1 cellular context compared by ENCODE assay signal in genomic region chr2:48343571-48344440, GRCh38.
A peak's percentile ranks its signal among the peaks of the same experiment; 100 is the strongest.
TF ChIP-seq lines count a peak whose summit lies in the region.

No MANE protein-coding gene starts in this region.

TF ChIP-seq in HepG2, 621 proteins besides CTCF, POLR2A, EP300 and RAD21 (continued from another document and continues in another):
- TF ChIP-seq, protein P1, sequence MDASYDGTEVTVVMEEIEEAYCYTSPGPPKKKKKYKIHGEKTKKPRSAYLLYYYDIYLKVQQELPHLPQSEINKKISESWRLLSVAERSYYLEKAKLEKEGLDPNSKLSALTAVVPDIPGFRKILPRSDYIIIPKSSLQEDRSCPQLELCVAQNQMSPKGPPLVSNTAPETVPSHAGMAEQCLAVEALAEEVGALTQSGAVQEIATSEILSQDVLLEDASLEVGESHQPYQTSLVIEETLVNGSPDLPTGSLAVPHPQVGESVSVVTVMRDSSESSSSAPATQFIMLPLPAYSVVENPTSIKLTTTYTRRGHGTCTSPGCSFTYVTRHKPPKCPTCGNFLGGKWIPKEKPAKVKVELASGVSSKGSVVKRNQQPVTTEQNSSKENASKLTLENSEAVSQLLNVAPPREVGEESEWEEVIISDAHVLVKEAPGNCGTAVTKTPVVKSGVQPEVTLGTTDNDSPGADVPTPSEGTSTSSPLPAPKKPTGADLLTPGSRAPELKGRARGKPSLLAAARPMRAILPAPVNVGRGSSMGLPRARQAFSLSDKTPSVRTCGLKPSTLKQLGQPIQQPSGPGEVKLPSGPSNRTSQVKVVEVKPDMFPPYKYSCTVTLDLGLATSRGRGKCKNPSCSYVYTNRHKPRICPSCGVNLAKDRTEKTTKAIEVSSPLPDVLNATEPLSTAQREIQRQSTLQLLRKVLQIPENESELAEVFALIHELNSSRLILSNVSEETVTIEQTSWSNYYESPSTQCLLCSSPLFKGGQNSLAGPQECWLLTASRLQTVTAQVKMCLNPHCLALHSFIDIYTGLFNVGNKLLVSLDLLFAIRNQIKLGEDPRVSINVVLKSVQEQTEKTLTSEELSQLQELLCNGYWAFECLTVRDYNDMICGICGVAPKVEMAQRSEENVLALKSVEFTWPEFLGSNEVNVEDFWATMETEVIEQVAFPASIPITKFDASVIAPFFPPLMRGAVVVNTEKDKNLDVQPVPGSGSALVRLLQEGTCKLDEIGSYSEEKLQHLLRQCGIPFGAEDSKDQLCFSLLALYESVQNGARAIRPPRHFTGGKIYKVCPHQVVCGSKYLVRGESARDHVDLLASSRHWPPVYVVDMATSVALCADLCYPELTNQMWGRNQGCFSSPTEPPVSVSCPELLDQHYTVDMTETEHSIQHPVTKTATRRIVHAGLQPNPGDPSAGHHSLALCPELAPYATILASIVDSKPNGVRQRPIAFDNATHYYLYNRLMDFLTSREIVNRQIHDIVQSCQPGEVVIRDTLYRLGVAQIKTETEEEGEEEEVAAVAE (CRISPR knock-in tag; IDR thresholded peaks at IDR 0.05; ENCODE audit: borderline replicate concordance): 0 out of 2 replicates have a peak, but pooled peaks have one; percentile 25
- no peak for TF ChIP-seq ZMAT5 (CRISPR knock-in tag; IDR thresholded peaks at IDR 0.05; ENCODE audit: borderline replicate concordance, low read depth)
- TF ChIP-seq ZNF724P (CRISPR knock-in tag; IDR thresholded peaks at IDR 0.05; ENCODE audit: borderline replicate concordance): no peak
- TF ChIP-seq FOSL2 (CRISPR knock-in tag; IDR thresholded peaks at IDR 0.05): peak; percentile 70
- TF ChIP-seq, protein P2, sequence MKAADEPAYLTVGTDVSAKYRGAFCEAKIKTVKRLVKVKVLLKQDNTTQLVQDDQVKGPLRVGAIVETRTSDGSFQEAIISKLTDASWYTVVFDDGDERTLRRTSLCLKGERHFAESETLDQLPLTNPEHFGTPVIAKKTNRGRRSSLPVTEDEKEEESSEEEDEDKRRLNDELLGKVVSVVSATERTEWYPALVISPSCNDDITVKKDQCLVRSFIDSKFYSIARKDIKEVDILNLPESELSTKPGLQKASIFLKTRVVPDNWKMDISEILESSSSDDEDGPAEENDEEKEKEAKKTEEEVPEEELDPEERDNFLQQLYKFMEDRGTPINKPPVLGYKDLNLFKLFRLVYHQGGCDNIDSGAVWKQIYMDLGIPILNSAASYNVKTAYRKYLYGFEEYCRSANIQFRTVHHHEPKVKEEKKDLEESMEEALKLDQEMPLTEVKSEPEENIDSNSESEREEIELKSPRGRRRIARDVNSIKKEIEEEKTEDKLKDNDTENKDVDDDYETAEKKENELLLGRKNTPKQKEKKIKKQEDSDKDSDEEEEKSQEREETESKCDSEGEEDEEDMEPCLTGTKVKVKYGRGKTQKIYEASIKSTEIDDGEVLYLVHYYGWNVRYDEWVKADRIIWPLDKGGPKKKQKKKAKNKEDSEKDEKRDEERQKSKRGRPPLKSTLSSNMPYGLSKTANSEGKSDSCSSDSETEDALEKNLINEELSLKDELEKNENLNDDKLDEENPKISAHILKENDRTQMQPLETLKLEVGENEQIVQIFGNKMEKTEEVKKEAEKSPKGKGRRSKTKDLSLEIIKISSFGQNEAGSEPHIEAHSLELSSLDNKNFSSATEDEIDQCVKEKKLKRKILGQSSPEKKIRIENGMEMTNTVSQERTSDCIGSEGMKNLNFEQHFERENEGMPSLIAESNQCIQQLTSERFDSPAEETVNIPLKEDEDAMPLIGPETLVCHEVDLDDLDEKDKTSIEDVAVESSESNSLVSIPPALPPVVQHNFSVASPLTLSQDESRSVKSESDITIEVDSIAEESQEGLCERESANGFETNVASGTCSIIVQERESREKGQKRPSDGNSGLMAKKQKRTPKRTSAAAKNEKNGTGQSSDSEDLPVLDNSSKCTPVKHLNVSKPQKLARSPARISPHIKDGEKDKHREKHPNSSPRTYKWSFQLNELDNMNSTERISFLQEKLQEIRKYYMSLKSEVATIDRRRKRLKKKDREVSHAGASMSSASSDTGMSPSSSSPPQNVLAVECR (CRISPR knock-in tag; IDR thresholded peaks at IDR 0.05; ENCODE audit: borderline replicate concordance): no peak
- TF ChIP-seq TBX3 (IDR thresholded peaks at IDR 0.05; ENCODE audit: borderline replicate concordance): 0 out of 2 replicates have a peak, but pooled peaks have one; percentile 43
- TF ChIP-seq, protein P3, sequence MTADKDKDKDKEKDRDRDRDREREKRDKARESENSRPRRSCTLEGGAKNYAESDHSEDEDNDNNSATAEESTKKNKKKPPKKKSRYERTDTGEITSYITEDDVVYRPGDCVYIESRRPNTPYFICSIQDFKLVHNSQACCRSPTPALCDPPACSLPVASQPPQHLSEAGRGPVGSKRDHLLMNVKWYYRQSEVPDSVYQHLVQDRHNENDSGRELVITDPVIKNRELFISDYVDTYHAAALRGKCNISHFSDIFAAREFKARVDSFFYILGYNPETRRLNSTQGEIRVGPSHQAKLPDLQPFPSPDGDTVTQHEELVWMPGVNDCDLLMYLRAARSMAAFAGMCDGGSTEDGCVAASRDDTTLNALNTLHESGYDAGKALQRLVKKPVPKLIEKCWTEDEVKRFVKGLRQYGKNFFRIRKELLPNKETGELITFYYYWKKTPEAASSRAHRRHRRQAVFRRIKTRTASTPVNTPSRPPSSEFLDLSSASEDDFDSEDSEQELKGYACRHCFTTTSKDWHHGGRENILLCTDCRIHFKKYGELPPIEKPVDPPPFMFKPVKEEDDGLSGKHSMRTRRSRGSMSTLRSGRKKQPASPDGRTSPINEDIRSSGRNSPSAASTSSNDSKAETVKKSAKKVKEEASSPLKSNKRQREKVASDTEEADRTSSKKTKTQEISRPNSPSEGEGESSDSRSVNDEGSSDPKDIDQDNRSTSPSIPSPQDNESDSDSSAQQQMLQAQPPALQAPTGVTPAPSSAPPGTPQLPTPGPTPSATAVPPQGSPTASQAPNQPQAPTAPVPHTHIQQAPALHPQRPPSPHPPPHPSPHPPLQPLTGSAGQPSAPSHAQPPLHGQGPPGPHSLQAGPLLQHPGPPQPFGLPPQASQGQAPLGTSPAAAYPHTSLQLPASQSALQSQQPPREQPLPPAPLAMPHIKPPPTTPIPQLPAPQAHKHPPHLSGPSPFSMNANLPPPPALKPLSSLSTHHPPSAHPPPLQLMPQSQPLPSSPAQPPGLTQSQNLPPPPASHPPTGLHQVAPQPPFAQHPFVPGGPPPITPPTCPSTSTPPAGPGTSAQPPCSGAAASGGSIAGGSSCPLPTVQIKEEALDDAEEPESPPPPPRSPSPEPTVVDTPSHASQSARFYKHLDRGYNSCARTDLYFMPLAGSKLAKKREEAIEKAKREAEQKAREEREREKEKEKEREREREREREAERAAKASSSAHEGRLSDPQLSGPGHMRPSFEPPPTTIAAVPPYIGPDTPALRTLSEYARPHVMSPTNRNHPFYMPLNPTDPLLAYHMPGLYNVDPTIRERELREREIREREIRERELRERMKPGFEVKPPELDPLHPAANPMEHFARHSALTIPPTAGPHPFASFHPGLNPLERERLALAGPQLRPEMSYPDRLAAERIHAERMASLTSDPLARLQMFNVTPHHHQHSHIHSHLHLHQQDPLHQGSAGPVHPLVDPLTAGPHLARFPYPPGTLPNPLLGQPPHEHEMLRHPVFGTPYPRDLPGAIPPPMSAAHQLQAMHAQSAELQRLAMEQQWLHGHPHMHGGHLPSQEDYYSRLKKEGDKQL (CRISPR knock-in tag; IDR thresholded peaks at IDR 0.05; ENCODE audit: low read depth): 0 out of 2 replicates have a peak, but pooled peaks have one; percentile 61
- TF ChIP-seq RFX5 (IDR thresholded peaks at IDR 0.05; ENCODE audit: low read depth, low read length): no peak
- TF ChIP-seq ATM (IDR thresholded peaks at IDR 0.05; ENCODE audit: borderline replicate concordance): no peak
- TF ChIP-seq MYPOP (CRISPR knock-in tag; IDR thresholded peaks at IDR 0.05): no peak
- no peak for TF ChIP-seq TFDP2 (CRISPR knock-in tag; IDR thresholded peaks at IDR 0.05)
- TF ChIP-seq GATA4 (IDR thresholded peaks at IDR 0.05; ENCODE audit: borderline replicate concordance, low read depth): 0 out of 2 replicates have a peak, but pooled peaks have one; percentile 66
- no peak for TF ChIP-seq CREBL2 (CRISPR knock-in tag; IDR thresholded peaks at IDR 0.05; ENCODE audit: borderline replicate concordance)
- TF ChIP-seq RARA (CRISPR knock-in tag; IDR thresholded peaks at IDR 0.05): peak; percentile 26; the same call in 1 of the 2 replicates
- TF ChIP-seq ZNF569 (CRISPR knock-in tag; IDR thresholded peaks at IDR 0.05; ENCODE audit: borderline replicate concordance): no peak
- TF ChIP-seq ZNF180 (CRISPR knock-in tag; IDR thresholded peaks at IDR 0.05; ENCODE audit: borderline replicate concordance, low read depth): no peak
- TF ChIP-seq ZBTB38 (CRISPR knock-in tag; IDR thresholded peaks at IDR 0.05): peak; percentile 36; the same call in 1 of the 2 replicates
- TF ChIP-seq, protein P4, sequence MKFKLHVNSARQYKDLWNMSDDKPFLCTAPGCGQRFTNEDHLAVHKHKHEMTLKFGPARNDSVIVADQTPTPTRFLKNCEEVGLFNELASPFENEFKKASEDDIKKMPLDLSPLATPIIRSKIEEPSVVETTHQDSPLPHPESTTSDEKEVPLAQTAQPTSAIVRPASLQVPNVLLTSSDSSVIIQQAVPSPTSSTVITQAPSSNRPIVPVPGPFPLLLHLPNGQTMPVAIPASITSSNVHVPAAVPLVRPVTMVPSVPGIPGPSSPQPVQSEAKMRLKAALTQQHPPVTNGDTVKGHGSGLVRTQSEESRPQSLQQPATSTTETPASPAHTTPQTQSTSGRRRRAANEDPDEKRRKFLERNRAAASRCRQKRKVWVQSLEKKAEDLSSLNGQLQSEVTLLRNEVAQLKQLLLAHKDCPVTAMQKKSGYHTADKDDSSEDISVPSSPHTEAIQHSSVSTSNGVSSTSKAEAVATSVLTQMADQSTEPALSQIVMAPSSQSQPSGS (CRISPR knock-in tag; IDR thresholded peaks at IDR 0.05): 0 out of 2 replicates have a peak, but pooled peaks have one; percentile 21
- TF ChIP-seq, protein P5, sequence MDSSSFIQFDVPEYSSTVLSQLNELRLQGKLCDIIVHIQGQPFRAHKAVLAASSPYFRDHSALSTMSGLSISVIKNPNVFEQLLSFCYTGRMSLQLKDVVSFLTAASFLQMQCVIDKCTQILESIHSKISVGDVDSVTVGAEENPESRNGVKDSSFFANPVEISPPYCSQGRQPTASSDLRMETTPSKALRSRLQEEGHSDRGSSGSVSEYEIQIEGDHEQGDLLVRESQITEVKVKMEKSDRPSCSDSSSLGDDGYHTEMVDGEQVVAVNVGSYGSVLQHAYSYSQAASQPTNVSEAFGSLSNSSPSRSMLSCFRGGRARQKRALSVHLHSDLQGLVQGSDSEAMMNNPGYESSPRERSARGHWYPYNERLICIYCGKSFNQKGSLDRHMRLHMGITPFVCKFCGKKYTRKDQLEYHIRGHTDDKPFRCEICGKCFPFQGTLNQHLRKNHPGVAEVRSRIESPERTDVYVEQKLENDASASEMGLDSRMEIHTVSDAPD (CRISPR knock-in tag; IDR thresholded peaks at IDR 0.05): 0 out of 2 replicates have a peak, but pooled peaks have one; percentile 72
- no peak for TF ChIP-seq GZF1 (CRISPR knock-in tag; IDR thresholded peaks at IDR 0.05)
- TF ChIP-seq TCF12 (IDR thresholded peaks at IDR 0.05): no peak
- no peak for TF ChIP-seq TCF12 (CRISPR knock-in tag; IDR thresholded peaks at IDR 0.05)
- 0 out of 2 replicates have a peak, but pooled peaks have one; percentile 50 for TF ChIP-seq SIX4 (CRISPR knock-in tag; IDR thresholded peaks at IDR 0.05)
- TF ChIP-seq ZNF431 (CRISPR knock-in tag; IDR thresholded peaks at IDR 0.05; ENCODE audit: borderline replicate concordance, low read depth): no peak
- no peak for TF ChIP-seq HOXD1 (CRISPR knock-in tag; IDR thresholded peaks at IDR 0.05)
- no peak for TF ChIP-seq HNRNPLL (IDR thresholded peaks at IDR 0.05; ENCODE audit: low read depth, low read length, poor library complexity, severe bottlenecking)
- TF ChIP-seq SP4 (CRISPR knock-in tag; IDR thresholded peaks at IDR 0.05): no peak
- no peak for TF ChIP-seq JUND (CRISPR knock-in tag; IDR thresholded peaks at IDR 0.05)
- TF ChIP-seq POGZ (CRISPR knock-in tag; IDR thresholded peaks at IDR 0.05): peak; percentile 67
- TF ChIP-seq, protein P6, sequence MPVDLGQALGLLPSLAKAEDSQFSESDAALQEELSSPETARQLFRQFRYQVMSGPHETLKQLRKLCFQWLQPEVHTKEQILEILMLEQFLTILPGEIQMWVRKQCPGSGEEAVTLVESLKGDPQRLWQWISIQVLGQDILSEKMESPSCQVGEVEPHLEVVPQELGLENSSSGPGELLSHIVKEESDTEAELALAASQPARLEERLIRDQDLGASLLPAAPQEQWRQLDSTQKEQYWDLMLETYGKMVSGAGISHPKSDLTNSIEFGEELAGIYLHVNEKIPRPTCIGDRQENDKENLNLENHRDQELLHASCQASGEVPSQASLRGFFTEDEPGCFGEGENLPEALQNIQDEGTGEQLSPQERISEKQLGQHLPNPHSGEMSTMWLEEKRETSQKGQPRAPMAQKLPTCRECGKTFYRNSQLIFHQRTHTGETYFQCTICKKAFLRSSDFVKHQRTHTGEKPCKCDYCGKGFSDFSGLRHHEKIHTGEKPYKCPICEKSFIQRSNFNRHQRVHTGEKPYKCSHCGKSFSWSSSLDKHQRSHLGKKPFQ (CRISPR knock-in tag; IDR thresholded peaks at IDR 0.05; ENCODE audit: insufficient replicate concordance): no peak
- no peak for TF ChIP-seq SP1 (IDR thresholded peaks at IDR 0.05)
- TF ChIP-seq SP1 (CRISPR knock-in tag; IDR thresholded peaks at IDR 0.05): no peak
- peak; percentile 94 for TF ChIP-seq ZNF362 (CRISPR knock-in tag; IDR thresholded peaks at IDR 0.05; ENCODE audit: borderline replicate concordance)
- TF ChIP-seq KLF16 (CRISPR knock-in tag; IDR thresholded peaks at IDR 0.05): no peak
